ENCODE assay signal across 8 cellular contexts in the genomic region with DNA sequence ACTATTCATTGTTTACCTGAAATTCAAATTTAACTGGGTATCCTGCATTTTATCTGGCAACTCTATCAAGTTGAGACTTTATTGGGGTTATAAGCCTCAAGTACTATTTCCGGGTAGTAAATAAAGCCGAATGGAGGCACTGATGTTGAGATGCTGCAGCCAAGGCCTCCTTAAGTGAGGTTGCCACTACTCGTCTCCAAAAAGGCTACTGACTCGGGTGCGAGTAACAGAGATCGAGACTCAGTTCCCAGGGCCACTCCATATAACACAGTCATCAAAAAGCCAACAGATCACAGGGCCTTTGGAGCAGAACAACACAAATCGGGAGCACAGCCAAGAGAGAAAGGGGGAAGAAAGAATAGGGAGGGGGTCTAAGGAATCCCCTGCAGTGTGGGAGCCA. TPM values are rescaled to one million over a fixed set of nuclear protein-coding genes. Genes with fewer than 3 reads are reported as not detected.
DNase-seq lines count a peak whose midpoint lies in the region; ATAC-seq and TF ChIP-seq lines count a peak whose summit lies in the region.

No MANE protein-coding gene starts in this region.

- POLR2A ChIA-PET in CD8-positive, alpha-beta memory T cell (lab: Charles Lee) = no interaction called here

- H3K4me1 ChIP-seq in CD8-positive, alpha-beta memory T cell (ENCODE audit: insufficient read depth, low read length) = peaks cover 22% of the 10 kb centered on the region
- H3K4me1 ChIP-seq in lower lobe of right lung = peaks cover 51% of the 10 kb centered on the region
- peaks cover 0 to 6% of the 10 kb centered on the region in 2 donors for H3K4me1 ChIP-seq in uterus

- peaks cover 11 to 73% (median 13%) of the 10 kb centered on the region in 3 donors for H3K36me3 Mint-ChIP-seq in CD8-positive, alpha-beta memory T cell
- H3K36me3 Mint-ChIP-seq in central memory CD8-positive, alpha-beta T cell (ENCODE audit: insufficient read depth) = peaks cover 50% of the 10 kb centered on the region

- intact Hi-C loops in lower lobe of right lung (cut with DNase I) = no loop called here
- intact Hi-C loops in uterus (cut with DNase I; ENCODE audit: low total_unique reads) = no loop called here

- peak; percentile 10 for ATAC-seq in central memory CD8-positive, alpha-beta T cell (replicated peaks; ENCODE audit: extremely low read depth, poor library complexity, severe bottlenecking)
- ATAC-seq in lower lobe of right lung = peak in 1 of 2 donors; percentile 34
- ATAC-seq in HG02870 (IDR thresholded peaks at IDR 0.05; ENCODE audit: unreplicated experiment) = no peak
- no peak for ATAC-seq in HG02759 (IDR thresholded peaks at IDR 0.05; ENCODE audit: unreplicated experiment)

- CTCF ChIA-PET in CD8-positive, alpha-beta memory T cell (lab: Charles Lee) = no interaction called here

- no peak for TF ChIP-seq POLR2A in uterus (IDR thresholded peaks at IDR 0.05)

- peaks cover 62 to 80% (median 69%) of the 10 kb centered on the region in 3 donors for H3K4me1 Mint-ChIP-seq in CD8-positive, alpha-beta memory T cell
- peaks cover 47% of the 10 kb centered on the region for H3K4me1 Mint-ChIP-seq in central memory CD8-positive, alpha-beta T cell

- no peak for DNase-seq in CD8-positive, alpha-beta memory T cell
- DNase-seq in M059J (ENCODE audit: low read depth) (peak; percentile 18), lower lobe of right lung (no peak), uterus (no peak), NCI-H1694 treated with DMSO at 0.1 percent for 48 hours (lab: John Stamatoyannopoulos, UW) (no peak)
- DNase-seq in central memory CD8-positive, alpha-beta T cell (ENCODE audit: low spot score in 2 of 2) = no peak

- H3K36me3 ChIP-seq in CD8-positive, alpha-beta memory T cell (ENCODE audit: insufficient read depth, low read length) = peaks cover 17% of the 10 kb centered on the region
- H3K36me3 ChIP-seq in lower lobe of right lung = peaks cover 48% of the 10 kb centered on the region
- no peaks in the 10 kb centered on the region for H3K36me3 ChIP-seq in uterus

- peak overlapping the region; percentile 77 for H3K4me3 ChIP-seq in CD8-positive, alpha-beta memory T cell (ENCODE audit: low read length)
- H3K4me3 ChIP-seq in lower lobe of right lung (peak overlapping the region; percentile 88), uterus (peak overlapping the region; percentile 81 to 96)

- no peaks in the 10 kb centered on the region for H3K27me3 ChIP-seq in CD8-positive, alpha-beta memory T cell (ENCODE audit: insufficient read depth, low read length, poor library complexity, severe bottlenecking)
- no peaks in the 10 kb centered on the region for H3K27me3 ChIP-seq in lower lobe of right lung (ENCODE audit: low read depth)
- no peaks in the 10 kb centered on the region for H3K27me3 ChIP-seq in uterus

- H3K9me3 Mint-ChIP-seq in CD8-positive, alpha-beta memory T cell = no peaks in the 10 kb centered on the region
- no peaks in the 10 kb centered on the region for H3K9me3 Mint-ChIP-seq in central memory CD8-positive, alpha-beta T cell

- H3K27ac Mint-ChIP-seq in CD8-positive, alpha-beta memory T cell = peak overlapping the region; percentile 96 to 100 (median 100)
- H3K27ac Mint-ChIP-seq in central memory CD8-positive, alpha-beta T cell (ENCODE audit: low read depth) = peak overlapping the region; percentile 100

- H3K9me3 ChIP-seq in CD8-positive, alpha-beta memory T cell (ENCODE audit: low read length) = no peaks in the 10 kb centered on the region
- H3K9me3 ChIP-seq in lower lobe of right lung (no peaks in the 10 kb centered on the region), uterus (no peaks in the 10 kb centered on the region)

- H3K27me3 Mint-ChIP-seq in CD8-positive, alpha-beta memory T cell = peaks cover 0 to 4% of the 10 kb centered on the region in 2 donors
- H3K27me3 Mint-ChIP-seq in central memory CD8-positive, alpha-beta T cell = no peaks in the 10 kb centered on the region

- peak overlapping the region; percentile 98 to 100 (median 100) for H3K4me3 Mint-ChIP-seq in CD8-positive, alpha-beta memory T cell
- peak overlapping the region; percentile 99 for H3K4me3 Mint-ChIP-seq in central memory CD8-positive, alpha-beta T cell

- TF ChIP-seq CTCF in lower lobe of right lung (IDR thresholded peaks at IDR 0.05) (no peak), uterus (IDR thresholded peaks at IDR 0.05) (no peak)

- peak overlapping the region; percentile 97 for H3K27ac ChIP-seq in CD8-positive, alpha-beta memory T cell (ENCODE audit: low read depth, low read length)
- H3K27ac ChIP-seq in lower lobe of right lung (peak overlapping the region; percentile 94), uterus (peak overlapping the region; percentile 86 to 96)

RNA-seq across cellular contexts. Expression of a gene that starts 0.5 kb away (rescaled TPM):
- 100 to 1,000 TPM; 129 to 139 TPM for total RNA-seq in CD8-positive, alpha-beta memory T cell
- 121 TPM for polyA plus RNA-seq in CD8-positive, alpha-beta memory T cell
- 144 and 227 TPM in 2 replicates for total RNA-seq in M059J (2014; rRNA removed; shearing (Covaris generic))
- total RNA-seq in lower lobe of right lung = 136 TPM
- 100 to 1,000 TPM in 2 of 4 donors, 10 to 100 TPM in 2; 71.2 to 211 (median 130) TPM for total RNA-seq in uterus

RNA-seq across cellular contexts. Expression of a gene that starts 0.7 kb away (rescaled TPM):
- 10 to 100 TPM; 58.7 to 61.3 TPM for total RNA-seq in CD8-positive, alpha-beta memory T cell
- polyA plus RNA-seq in CD8-positive, alpha-beta memory T cell = 74.4 TPM
- total RNA-seq in M059J (2014; rRNA removed; shearing (Covaris generic)) = 91.8 and 135 TPM in 2 replicates
- 108 TPM for total RNA-seq in lower lobe of right lung
- 10 to 100 TPM; 18.2 to 69.1 (median 56.4) TPM for total RNA-seq in uterus

RNA-seq across cellular contexts. Expression of a gene that starts 24.4 kb away (rescaled TPM):
- under 1 TPM; 0.38 to 0.48 TPM for total RNA-seq in CD8-positive, alpha-beta memory T cell
- polyA plus RNA-seq in CD8-positive, alpha-beta memory T cell = not detected
- total RNA-seq in M059J (2014; rRNA removed; shearing (Covaris generic)) = not detected in 2 replicates
- total RNA-seq in lower lobe of right lung (0.15 TPM), uterus (not detected)

RNA-seq across cellular contexts. Expression of a gene that starts 57.6 kb away (rescaled TPM):
- 10 to 100 TPM; 56.1 to 57.5 TPM for total RNA-seq in CD8-positive, alpha-beta memory T cell
- polyA plus RNA-seq in CD8-positive, alpha-beta memory T cell = 47.7 TPM
- 60.1 and 97.2 TPM in 2 replicates for total RNA-seq in M059J (2014; rRNA removed; shearing (Covaris generic))
- total RNA-seq in lower lobe of right lung (63.1 TPM), uterus (10 to 100 TPM; 45.1 to 77.5 (median 59.8) TPM)

RNA-seq across cellular contexts. Expression of a gene that starts 57.8 kb away (rescaled TPM):
- under 1 TPM; 0.04 to 0.07 TPM for total RNA-seq in CD8-positive, alpha-beta memory T cell
- not detected for polyA plus RNA-seq in CD8-positive, alpha-beta memory T cell
- total RNA-seq in M059J (2014; rRNA removed; shearing (Covaris generic)) = 0.27 and 0.34 TPM in 2 replicates
- total RNA-seq in lower lobe of right lung (7.5 TPM), uterus (10 to 100 TPM in 1 of 4 donors, 1 to 10 TPM in 2, under 1 TPM in 1; 0.26 to 14.1 (median 4.7) TPM)
